ENCODE assay signal across 8 cellular contexts in the genomic region with DNA sequence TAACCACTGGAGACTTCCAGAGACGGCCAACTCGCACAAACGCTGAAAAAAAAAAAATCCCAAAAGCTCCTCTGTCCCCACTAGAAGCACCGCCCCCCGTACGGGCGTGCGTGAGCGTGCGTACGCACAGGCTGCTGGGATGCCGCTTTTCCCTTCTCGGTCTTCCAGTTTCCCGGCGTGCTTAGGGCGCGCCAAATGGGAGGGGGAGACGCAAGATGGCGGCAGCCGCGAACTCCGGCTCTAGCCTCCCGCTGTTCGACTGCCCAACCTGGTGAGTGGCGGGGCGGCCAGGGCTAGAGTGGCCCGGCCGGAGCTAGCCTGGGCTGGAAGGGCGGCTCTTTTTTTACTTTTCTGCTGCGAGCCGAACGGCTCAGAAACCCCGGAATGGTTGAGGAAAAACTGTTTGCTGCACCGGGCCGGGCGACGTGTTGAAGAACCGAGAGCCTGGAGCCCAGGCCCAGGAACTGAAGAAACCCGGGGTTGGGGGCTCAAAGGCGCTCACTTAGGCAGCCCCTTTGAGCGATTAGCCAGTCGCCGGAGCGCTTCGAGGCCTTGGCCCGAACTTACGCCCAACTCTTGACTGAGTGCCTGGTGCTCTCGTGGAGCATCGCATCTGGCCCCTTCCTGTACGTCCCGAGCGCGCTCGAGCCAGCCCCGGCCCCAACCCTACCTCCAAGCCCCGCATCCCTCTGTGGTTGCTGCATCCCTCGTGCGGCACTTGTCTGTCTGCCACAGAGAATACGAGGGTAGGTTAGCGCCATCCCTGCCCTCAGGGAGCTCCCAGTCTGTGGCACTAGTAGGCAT. TPM values are rescaled to one million over a fixed set of nuclear protein-coding genes. Genes with fewer than 3 reads are reported as not detected.
A peak's percentile ranks its signal among the peaks of the same experiment; 100 is the strongest.
DNase-seq lines count a peak whose midpoint lies in the region; ATAC-seq and TF ChIP-seq lines count a peak whose summit lies in the region.

A gene (plus strand): TSS at position 162 of the 804 bp plus-strand sequence. CDS start 54 bp downstream, at position 216.

- peak within 1 kb of the TSS; percentile 100 for H3K4me3 ChIP-seq in colonic mucosa

- DNase-seq in AG20443 (ENCODE audit: low spot score) (peak; percentile 96), NCI-H524 (lab: John Stamatoyannopoulos, UW) (peak; percentile 90 to 94), colonic mucosa (peak; percentile 96), left colon (peak; percentile 93 to 94)
- DNase-seq in activated CD4-positive, alpha-beta T cell treated with anti-CD3 and anti-CD28 coated beads for 48 hours = peak; percentile 94
- DNase-seq in stimulated activated CD4-positive, alpha-beta T cell treated with anti-CD3 and anti-CD28 coated beads, Interleukin-1b, Interleukin-23, amount 100 ng/mL, for 48 hours = peak; percentile 93

- intact Hi-C loops in colonic mucosa (cut with DNase I) (no loop called here), left colon (cut with DNase I, micrococcal nuclease) (no loop called here)

- H3K4me1 ChIP-seq in colonic mucosa = peaks cover 8% of the 10 kb centered on the region

- H3K9me3 ChIP-seq in colonic mucosa = no peaks in the 10 kb centered on the region

- no peaks in the 10 kb centered on the region for H3K27me3 ChIP-seq in colonic mucosa

- ATAC-seq in HG03439 (IDR thresholded peaks at IDR 0.05; ENCODE audit: unreplicated experiment) = peak; percentile 96
- ATAC-seq in left colon = peak; percentile 99

- H3K36me3 ChIP-seq in colonic mucosa = no peaks in the 10 kb centered on the region

- H3K27ac ChIP-seq in colonic mucosa = peak within 1 kb of the TSS; percentile 73

- peak; percentile 98 for TF ChIP-seq POLR2A in GM19099 (IDR thresholded peaks at IDR 0.05; ENCODE audit: extremely low read depth, insufficient read length, low read depth)

- H3K9ac ChIP-seq in colonic mucosa (ENCODE audit: low read depth in 2 of 2, low read length in 2 of 2) = peak within 1 kb of the TSS; percentile 82 to 94

- TF ChIP-seq CTCF in colonic mucosa (IDR thresholded peaks at IDR 0.05) = no peak

RNA-seq across cellular contexts. Expression of the gene that starts here (rescaled TPM):
- total RNA-seq in colonic mucosa (10 to 100 TPM; 31.8 to 39.2 TPM), left colon (10 to 100 TPM; 27.1 to 31.8 TPM)

Comparison
In these comparisons a context has a peak if more than half of its experiments do, and no peak if none do; other contexts are left out.
1. Peak in every context shown above with its lines: DNase-seq, ATAC-seq, H3K4me3 ChIP-seq and H3K27ac ChIP-seq.